ENCODE assay signal across 7 cellular contexts in genomic region chr4:21765810-21766407, GRCh38.
A peak's percentile ranks its signal among the peaks of the same experiment; 100 is the strongest.
DNase-seq lines count a peak whose midpoint lies in the region; ATAC-seq and TF ChIP-seq lines count a peak whose summit lies in the region.

No MANE protein-coding gene starts in this region.

- POLR2A ChIA-PET in PC-9 (lab: Charles Lee; ENCODE audit: unreplicated experiment), result no interaction called here

- no peaks in the 10 kb centered on the region for H3K9me2 ChIP-seq in PC-9 (ENCODE audit: insufficient read depth)

- in situ Hi-C loops in G401 (cut with HindIII; ENCODE audit: low sequenced_read_pairs), result no loop called here

- BruUV-seq in PC-9 (replicated peaks; lab: Mats Ljungman, UMichigan), result no TSS peak

- peak; percentile 73 for TF ChIP-seq CTCF in PC-9 (conservative IDR thresholded peaks at IDR 0.05)

- no peaks in the 10 kb centered on the region for H4K20me1 ChIP-seq in PC-9 (ENCODE audit: insufficient read depth)

- no peaks in the 10 kb centered on the region for H3K4me1 ChIP-seq in PC-9 (replicated peaks; ENCODE audit: insufficient read depth)

- H2AFZ ChIP-seq in PC-9, result no peak overlapping the region

- no peaks in the 10 kb centered on the region for H3K9me3 ChIP-seq in PC-9 (ENCODE audit: insufficient read depth, low read depth)

- H3K36me3 ChIP-seq in PC-9 (ENCODE audit: low read depth), result no peaks in the 10 kb centered on the region

- H3K27ac ChIP-seq in PC-9, result no peak overlapping the region

- H3F3A ChIP-seq in PC-9 (ENCODE audit: insufficient read depth, low read depth), result peaks cover 5% of the 10 kb centered on the region; the same call in 1 of the 2 replicates

- no peak overlapping the region for H3K4me2 ChIP-seq in PC-9

- no peaks in the 10 kb centered on the region for H3K79me2 ChIP-seq in PC-9 (ENCODE audit: low read depth)

- DNase-seq in G401 (ENCODE audit: low spot score) (peak; percentile 68), PC-9 (peak; percentile 49 to 51), dedifferentiated amniotic fluid mesenchymal stem cell (ENCODE audit: extremely low spot score) (peak; percentile 49), lung microvascular endothelial cell (ENCODE audit: low read depth in 2 of 2) (peak; percentile 58 to 62), MV-4-11 (lab: John Stamatoyannopoulos, UW) (no peak)

- H3K27me3 ChIP-seq in PC-9 (ENCODE audit: insufficient read depth, low read depth), result no peaks in the 10 kb centered on the region

- intact Hi-C loops in PC-9 (cut with micrococcal nuclease; ENCODE audit: unreplicated experiment), result loop anchor here (5.0 to 10.0 kb wide), 2 partner anchors 161 to 994 kb away; no protein-coding TSS in a partner anchor

- ATAC-seq in GM19467 (IDR thresholded peaks at IDR 0.05; ENCODE audit: unreplicated experiment) (peak; percentile 79), HG03565 (IDR thresholded peaks at IDR 0.05; ENCODE audit: unreplicated experiment) (peak; percentile 42)

- H3K4me3 ChIP-seq in PC-9, result no peak overlapping the region

- CTCF ChIA-PET in PC-9 (lab: Charles Lee), result interaction anchor here (0.9 kb wide), 1 partner anchor 993 kb away, joined by 15 read pairs; no protein-coding TSS in a partner anchor
